In the genomic region with DNA sequence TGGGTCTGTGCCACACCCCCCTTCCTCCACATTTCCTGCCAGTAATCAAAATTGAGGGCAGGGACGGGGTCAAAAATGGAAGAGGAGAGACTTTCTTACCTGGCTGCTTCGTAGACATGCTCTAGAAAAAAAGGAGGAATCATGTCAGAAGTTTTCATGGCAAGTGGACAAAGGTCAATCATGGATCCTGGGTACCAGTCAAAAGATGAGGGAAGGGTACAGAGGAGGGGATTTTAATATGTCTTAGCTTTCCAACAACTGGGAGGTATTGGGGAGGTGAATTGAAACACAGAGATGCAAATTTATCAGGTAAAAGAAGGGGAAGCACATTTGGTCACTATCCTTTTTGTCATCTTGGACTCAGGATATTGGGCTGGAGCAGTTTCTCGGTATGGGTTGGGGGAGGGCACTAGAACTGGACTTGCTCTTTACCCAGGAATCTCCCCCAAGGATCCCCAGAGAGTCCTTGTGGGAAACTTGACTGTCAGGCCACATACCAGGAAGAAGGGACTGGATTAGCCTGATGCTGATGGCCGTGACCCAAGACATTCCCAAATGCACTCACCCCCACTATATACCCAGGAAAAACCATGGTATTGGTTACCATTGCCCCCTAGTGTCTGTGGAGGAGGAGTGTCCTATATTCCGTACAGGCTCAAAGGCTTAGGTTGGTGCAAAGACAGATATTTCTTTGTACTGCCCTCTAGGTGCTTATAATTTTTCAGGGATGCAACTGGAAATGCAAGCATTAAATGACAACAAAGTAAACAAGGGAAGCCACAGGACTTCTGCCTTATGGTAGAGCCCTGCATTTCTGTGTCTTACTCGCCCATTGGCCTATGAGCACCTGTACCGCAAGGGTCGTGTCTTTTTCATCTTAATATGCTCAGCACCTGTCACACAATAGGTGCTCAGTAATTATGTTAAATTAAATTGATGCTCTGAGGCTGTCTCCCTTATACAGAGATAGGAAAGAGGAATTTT, we compare ENCODE assay signal across 13 cellular contexts. TPM values are rescaled to one million over a fixed set of nuclear protein-coding genes. Genes with fewer than 3 reads are reported as not detected.
DNase-seq lines count a peak whose midpoint lies in the region; ATAC-seq and TF ChIP-seq lines count a peak whose summit lies in the region.
"Had no signal": no experiment of that assay in that cellular context is flagged by ENCODE, and none has a peak within 500 bp of the region (broad histone marks: within the 10 kb centered on the region; RNA-seq: fewer than 3 reads in every experiment).

No MANE protein-coding gene starts in this region.

- TF ChIP-seq POLR2A in NB4 (IDR thresholded peaks at IDR 0.05; ENCODE audit: extremely low read depth, insufficient read length) (no peak), transverse colon (IDR thresholded peaks at IDR 0.05) (no peak)

- in situ Hi-C loops in transverse colon (cut with MboI; ENCODE audit: low pct_ligation_motif_present in 1 of 4, low pct_unique_long_range_greater_than_20kb in 1 of 4, low sequenced_read_pairs in 3 of 4) = no loop called here

- peak; percentile 26 for TF ChIP-seq CTCF in AG09309 (IDR thresholded peaks at IDR 0.05; ENCODE audit: control insufficient read depth, insufficient read depth, low read depth, low read length, missing control alignments)
- peak; percentile 56 for TF ChIP-seq CTCF in GM12873 (IDR thresholded peaks at IDR 0.05; ENCODE audit: insufficient read depth, low read depth, low read length, missing control alignments)
- peak; percentile 52 for TF ChIP-seq CTCF in NB4 (IDR thresholded peaks at IDR 0.05; ENCODE audit: low read depth, low read length)
- TF ChIP-seq CTCF in BE2C (IDR thresholded peaks at IDR 0.05; ENCODE audit: low read depth, low read length) = no peak
- TF ChIP-seq CTCF in transverse colon (IDR thresholded peaks at IDR 0.05) = no peak

- DNase-seq in AG09309 (ENCODE audit: low read depth) (no peak), NB4 (ENCODE audit: low read depth) (peak; percentile 79), dermis blood vessel endothelial cell (peak; percentile 3), BE2C (no peak), transverse colon (no peak)
- DNase-seq: CD8-positive, alpha-beta T cell; gastrocnemius medialis; left ventricle myocardium superior; NCI-H345; ovary had no signal

- no peaks in the 10 kb centered on the region for H3K27me3 ChIP-seq in BE2C
- H3K27me3 ChIP-seq in transverse colon = no peaks in the 10 kb centered on the region
- H3K27me3 ChIP-seq: ovary had no signal

- H3K36me3 ChIP-seq in BE2C (no peaks in the 10 kb centered on the region), transverse colon (no peaks in the 10 kb centered on the region)
- H3K36me3 ChIP-seq: gastrocnemius medialis, ovary had no signal

- WGBS in transverse colon (ENCODE audit: low coverage in 1 of 2), 2 donors = 78 to 100% methylated on average over 1 to 8 of the region's 8 CpGs

- no peak overlapping the region for H3K27ac ChIP-seq in transverse colon
- H3K27ac ChIP-seq: gastrocnemius medialis, ovary had no signal

- no peaks in the 10 kb centered on the region for H3K9me3 ChIP-seq in BE2C
- no peaks in the 10 kb centered on the region for H3K9me3 ChIP-seq in transverse colon
- H3K9me3 ChIP-seq: gastrocnemius medialis, ovary had no signal

- intact Hi-C loops in transverse colon (cut with DNase I; ENCODE audit: low total_unique reads) = no loop called here

- H3K4me3 ChIP-seq in AG09309 (ENCODE audit: control insufficient read depth, low read depth, low read length) = no peak overlapping the region
- H3K4me3 ChIP-seq in NB4 (ENCODE audit: low read depth, low read length) = no peak overlapping the region
- no peak overlapping the region for H3K4me3 ChIP-seq in BE2C (ENCODE audit: low read depth, low read length)
- H3K4me3 ChIP-seq in transverse colon = no peak overlapping the region
- H3K4me3 ChIP-seq: gastrocnemius medialis, ovary had no signal

- no peak for ATAC-seq in HG02973 (IDR thresholded peaks at IDR 0.05; ENCODE audit: unreplicated experiment)
- ATAC-seq in GM18873 (IDR thresholded peaks at IDR 0.05; ENCODE audit: low FRiP score, unreplicated experiment) = no peak
- ATAC-seq: CD8-positive, alpha-beta T cell; gastrocnemius medialis; left ventricle myocardium superior had no signal

- H3K4me1 ChIP-seq in BE2C (no peaks in the 10 kb centered on the region), transverse colon (no peaks in the 10 kb centered on the region)
- H3K4me1 ChIP-seq: gastrocnemius medialis had no signal

- TF ChIP-seq EP300 in transverse colon (IDR thresholded peaks at IDR 0.05; ENCODE audit: low read depth) = no peak

RNA-seq across cellular contexts. Expression of gene VSIG4, which starts 16.8 kb away (rescaled TPM):
- total RNA-seq in dermis blood vessel endothelial cell (not detected in 2 replicates), transverse colon (10 to 100 TPM in 3 of 4 donors, 1 to 10 TPM in 1; 7.5 to 66.9 (median 32.1) TPM)
- not detected for polyA plus RNA-seq in BE2C (2012; ENCODE audit: insufficient read depth, insufficient read length, low read depth)
- total RNA-seq: CD8-positive, alpha-beta T cell had no signal

Comparison
In these comparisons a context has a peak if more than half of its experiments do, and no peak if none do; other contexts are left out.
1. DNase-seq: peak in NB4 (single experiment) and dermis blood vessel endothelial cell (single experiment); none in AG09309 (single experiment), BE2C (single experiment) and transverse colon (single experiment).
2. CTCF ChIP-seq: peak in AG09309 (single experiment), GM12873 (single experiment) and NB4 (single experiment); none in BE2C (single experiment) and transverse colon (0 of 5).